ENCODE assay signal across 8 cellular contexts in the genomic region with DNA sequence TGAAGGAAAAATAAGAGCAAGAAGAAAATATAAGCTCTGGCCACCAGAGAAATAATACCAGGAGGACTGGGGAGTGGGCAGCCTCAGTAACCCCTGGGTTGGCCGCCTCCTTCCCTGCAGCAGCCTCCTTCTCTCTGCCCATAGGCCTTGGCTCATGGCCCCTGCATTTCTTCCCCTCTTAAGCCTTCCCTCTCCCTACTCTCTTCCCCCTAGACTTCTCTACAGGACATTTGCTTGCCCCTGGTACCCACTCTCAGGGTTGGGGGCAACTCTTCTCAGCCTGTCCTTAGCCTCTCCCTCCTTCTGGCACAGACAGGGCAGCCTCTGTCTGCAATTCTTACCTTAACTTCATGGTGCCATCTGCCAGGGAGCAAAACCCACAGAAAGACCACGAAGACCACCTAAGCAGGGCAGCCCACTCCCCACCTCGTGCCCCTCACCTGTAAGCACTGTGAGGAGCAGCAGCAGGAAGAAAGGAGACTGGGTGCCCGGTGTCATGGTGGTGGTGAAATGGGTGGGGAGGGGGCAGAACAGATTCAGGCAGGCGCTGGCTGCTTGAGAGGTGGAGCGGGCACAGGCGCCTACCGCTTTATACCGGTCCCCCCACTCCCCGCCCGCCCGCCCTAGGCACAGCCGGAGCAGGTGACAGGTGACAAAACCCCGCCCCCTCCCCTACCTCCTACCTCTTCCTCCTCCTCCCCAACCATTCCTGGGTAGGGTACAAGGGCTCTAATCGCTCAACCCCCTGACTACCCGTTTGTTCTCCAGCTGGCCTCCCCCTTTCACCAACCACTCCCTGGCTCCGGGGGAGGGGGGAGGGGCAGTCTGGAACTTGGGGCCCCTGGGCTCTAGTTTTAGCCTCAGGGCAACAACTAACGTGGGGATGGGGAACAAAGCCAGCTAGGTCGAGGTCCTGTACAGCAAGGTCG. TPM values are rescaled to one million over a fixed set of nuclear protein-coding genes. Genes with fewer than 3 reads are reported as not detected.
A peak's percentile ranks its signal among the peaks of the same experiment; 100 is the strongest.
DNase-seq lines count a peak whose midpoint lies in the region; ATAC-seq lines count a peak whose summit lies in the region.

No MANE protein-coding gene starts in this region.

- peak overlapping the region; percentile 85 for H3K4me3 Mint-ChIP-seq in activated T-cell treated with anti-CD3 and anti-CD28 coated beads, Interleukin-2, amount 50 U/mL, for 4 hours

- H3K36me3 Mint-ChIP-seq in activated T-cell treated with anti-CD3 and anti-CD28 coated beads, Interleukin-2, amount 50 U/mL, for 4 hours (ENCODE audit: insufficient read depth), result no peaks in the 10 kb centered on the region

- ATAC-seq in activated T-cell treated with anti-CD3 and anti-CD28 coated beads, Interleukin-2, amount 50 U/mL, for 4 hours, result no peak
- ATAC-seq in left cardiac atrium (peak in 1 of 2 donors; percentile 5), sciatic nerve (peak; percentile 11), GM18511 (IDR thresholded peaks at IDR 0.05; ENCODE audit: unreplicated experiment) (no peak)

- peaks cover 32% of the 10 kb centered on the region for H3K4me1 Mint-ChIP-seq in activated T-cell treated with anti-CD3 and anti-CD28 coated beads, Interleukin-2, amount 50 U/mL, for 4 hours (ENCODE audit: low read depth)

- no peaks in the 10 kb centered on the region for H3K9me3 Mint-ChIP-seq in activated T-cell treated with anti-CD3 and anti-CD28 coated beads, Interleukin-2, amount 50 U/mL, for 4 hours

- intact Hi-C loops in left cardiac atrium (cut with DNase I), result no loop called here
- intact Hi-C loops in sciatic nerve (cut with DNase I), result no loop called here

- DNase-seq in DMS153 (lab: John Stamatoyannopoulos, UW), result peak; percentile 88
- peak; percentile 2 for DNase-seq in NCI-H1417 treated with DMSO at 0.1 percent for 48 hours (lab: John Stamatoyannopoulos, UW)
- peak; percentile 30 for DNase-seq in activated T-cell treated with anti-CD3 and anti-CD28 coated beads, Interleukin-2, amount 50 U/mL, for 4 hours
- DNase-seq in left cardiac atrium, result peak; percentile 18
- DNase-seq in sciatic nerve (ENCODE audit: low spot score), result no peak
- no peak for DNase-seq in medulla oblongata (ENCODE audit: extremely low spot score)
- no peak for DNase-seq in LoVo (ENCODE audit: low spot score)

- no peaks in the 10 kb centered on the region for H3K27me3 Mint-ChIP-seq in activated T-cell treated with anti-CD3 and anti-CD28 coated beads, Interleukin-2, amount 50 U/mL, for 4 hours (ENCODE audit: low read depth)

RNA-seq across cellular contexts. Expression of a gene that starts 15.1 kb away (rescaled TPM):
- total RNA-seq in activated T-cell treated with anti-CD3 and anti-CD28 coated beads, Interleukin-2, amount 50 U/mL, for 4 hours, result 1 to 10 TPM; 3.0 to 4.1 (median 3.7) TPM
- total RNA-seq in left cardiac atrium (10 to 100 TPM; 17.9 to 18.6 TPM), sciatic nerve (58.8 TPM)

RNA-seq across cellular contexts. Expression of a gene that starts 15.9 kb away (rescaled TPM):
- total RNA-seq in activated T-cell treated with anti-CD3 and anti-CD28 coated beads, Interleukin-2, amount 50 U/mL, for 4 hours, result 10 to 100 TPM; 77.4 to 88.6 (median 77.7) TPM
- total RNA-seq in left cardiac atrium (10 to 100 TPM; 19.7 to 25.5 TPM), sciatic nerve (20.0 TPM)

RNA-seq across cellular contexts. Expression of a gene that starts 19.0 kb away (rescaled TPM):
- total RNA-seq in activated T-cell treated with anti-CD3 and anti-CD28 coated beads, Interleukin-2, amount 50 U/mL, for 4 hours, result 1 to 10 TPM; 3.5 to 4.4 (median 3.5) TPM
- total RNA-seq in left cardiac atrium, result under 1 TPM; 0.15 to 0.21 TPM
- total RNA-seq in sciatic nerve, result 4.8 TPM

RNA-seq across cellular contexts. Expression of a gene that starts 19.5 kb away (rescaled TPM):
- 100 to 1,000 TPM; 191 to 204 (median 193) TPM for total RNA-seq in activated T-cell treated with anti-CD3 and anti-CD28 coated beads, Interleukin-2, amount 50 U/mL, for 4 hours
- total RNA-seq in left cardiac atrium (100 to 1,000 TPM; 143 to 156 TPM), sciatic nerve (162 TPM)

RNA-seq across cellular contexts. Expression of a gene that starts 52.3 kb away (rescaled TPM):
- 10 to 100 TPM; 28.2 to 39.2 (median 33.0) TPM for total RNA-seq in activated T-cell treated with anti-CD3 and anti-CD28 coated beads, Interleukin-2, amount 50 U/mL, for 4 hours
- total RNA-seq in left cardiac atrium (10 to 100 TPM; 65.8 to 78.6 TPM), sciatic nerve (75.3 TPM)

Comparison
In these comparisons a context has a peak if more than half of its experiments do, and no peak if none do; other contexts are left out.
1. DNase-seq: peak in DMS153 (single experiment), NCI-H1417 treated with DMSO at 0.1 percent for 48 hours (single experiment), activated T-cell treated with anti-CD3 and anti-CD28 coated beads, Interleukin-2, amount 50 U/mL, for 4 hours (single experiment) and left cardiac atrium (single experiment); none in sciatic nerve (single experiment), medulla oblongata (single experiment) and LoVo (single experiment).